In genomic region chr15:29432191-29433049, GRCh38 we compare ENCODE assay signal across 1 cellular context.
TF ChIP-seq lines count a peak whose summit lies in the region.

No MANE protein-coding gene starts in this region.

TF ChIP-seq in H1, 55 proteins besides CTCF, POLR2A, EP300 and RAD21:
- TF ChIP-seq CHD7 (IDR thresholded peaks at IDR 0.05; ENCODE audit: insufficient replicate concordance, low read length) (no peak), RBBP5 (IDR thresholded peaks at IDR 0.05; ENCODE audit: borderline replicate concordance, low read depth, low read length) (no peak), SP4 (IDR thresholded peaks at IDR 0.05; ENCODE audit: low read length) (no peak), EZH2 (IDR thresholded peaks at IDR 0.05; ENCODE audit: low read depth, low read length, severe bottlenecking) (no peak), SIRT6 (IDR thresholded peaks at IDR 0.05; ENCODE audit: low read length) (no peak), TCF12 (IDR thresholded peaks at IDR 0.05; ENCODE audit: low read depth, low read length) (no peak), SUZ12 (IDR thresholded peaks at IDR 0.05; ENCODE audit: low read length) (no peak), MAFK (IDR thresholded peaks at IDR 0.05; ENCODE audit: low read depth, low read length) (no peak), KDM4A (IDR thresholded peaks at IDR 0.05; ENCODE audit: low read depth, low read length, severe bottlenecking) (no peak), TEAD4 (IDR thresholded peaks at IDR 0.05; ENCODE audit: low read depth, low read length) (no peak)
- TF ChIP-seq, protein P1, sequence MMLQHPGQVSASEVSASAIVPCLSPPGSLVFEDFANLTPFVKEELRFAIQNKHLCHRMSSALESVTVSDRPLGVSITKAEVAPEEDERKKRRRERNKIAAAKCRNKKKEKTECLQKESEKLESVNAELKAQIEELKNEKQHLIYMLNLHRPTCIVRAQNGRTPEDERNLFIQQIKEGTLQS (IDR thresholded peaks at IDR 0.05; ENCODE audit: insufficient read depth, low read depth, low read length): no peak
